11 cellular contexts compared by ENCODE assay signal in the genomic region with DNA sequence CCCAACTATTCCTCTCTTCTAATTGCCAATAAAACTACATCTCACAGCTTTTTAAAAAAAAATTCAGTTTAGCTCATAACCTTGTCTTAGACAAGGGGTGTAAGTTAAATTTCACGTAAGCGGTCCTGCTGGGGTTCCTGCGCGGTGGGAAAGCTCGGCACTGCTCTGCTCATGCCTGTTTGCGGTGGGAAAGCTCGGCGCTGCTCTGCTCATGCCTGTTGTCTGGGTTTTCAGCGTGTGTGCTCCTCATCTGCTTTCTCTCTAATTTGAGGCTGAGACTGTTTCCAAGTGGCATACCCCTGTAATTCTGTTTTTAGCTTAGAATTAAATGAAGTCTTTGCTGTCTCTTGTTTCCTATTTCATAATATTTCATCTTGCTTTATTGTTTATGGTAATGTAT. TPM values are rescaled to one million over a fixed set of nuclear protein-coding genes. Genes with fewer than 3 reads are reported as not detected.
DNase-seq lines count a peak whose midpoint lies in the region; ATAC-seq and TF ChIP-seq lines count a peak whose summit lies in the region.
"Had no signal": no experiment of that assay in that cellular context is flagged by ENCODE, and none has a peak within 500 bp of the region (broad histone marks: within the 10 kb centered on the region; RNA-seq: fewer than 3 reads in every experiment).

No MANE protein-coding gene starts in this region.

- H3K27ac Mint-ChIP-seq in naive thymus-derived CD4-positive, alpha-beta T cell, result peak overlapping the region in 6 of 9 donors; percentile 9 to 71 (median 36)
- H3K27ac Mint-ChIP-seq: T-helper 2 cell treated with Interferon-gamma antibody and Interleukin-4, amounts not matched to agents 5 μg/mL and 100 μg/mL, for 36 hours had no signal

- peaks cover 26% of the 10 kb centered on the region for H3K9me1 ChIP-seq in IMR-90 (ENCODE audit: insufficient read depth, low read length)

- peak overlapping the region; percentile 23 to 74 (median 61) for H3K4me3 Mint-ChIP-seq in naive thymus-derived CD4-positive, alpha-beta T cell
- H3K4me3 Mint-ChIP-seq: activated naive CD4-positive, alpha-beta T cell treated with anti-CD3 and anti-CD28 coated beads, Interleukin-2, amount 50 U/mL, for 24 hours; T-helper 2 cell treated with Interferon-gamma antibody and Interleukin-4, amounts not matched to agents 5 μg/mL and 100 μg/mL, for 36 hours had no signal

- peak overlapping the region; percentile 34 for H3K4me3 ChIP-seq in AG09309 (ENCODE audit: control insufficient read depth, low read depth, low read length)
- H3K4me3 ChIP-seq in IMR-90 (ENCODE audit: insufficient read depth, low read depth, low read length), result 0 out of 2 replicates have a peak overlapping the region, but pooled peaks have one; percentile 25
- no peak overlapping the region for H3K4me3 ChIP-seq in naive thymus-derived CD4-positive, alpha-beta T cell (ENCODE audit: low read length)

- no peak for TF ChIP-seq RAD21 in IMR-90 (IDR thresholded peaks at IDR 0.05; ENCODE audit: low read length)

- ATAC-seq in IMR-90 (ENCODE audit: low read depth), result peak; percentile 87
- ATAC-seq in naive thymus-derived CD4-positive, alpha-beta T cell, result no peak
- no peak for ATAC-seq in HG02678 (IDR thresholded peaks at IDR 0.05; ENCODE audit: unreplicated experiment)

- no peak overlapping the region for H2BK20ac ChIP-seq in IMR-90 (ENCODE audit: low read depth, low read length)

- H3K27me3 ChIP-seq in IMR-90 (ENCODE audit: control insufficient read depth, insufficient read depth, low read length), result no peaks in the 10 kb centered on the region
- H3K27me3 ChIP-seq in naive thymus-derived CD4-positive, alpha-beta T cell (ENCODE audit: control insufficient read depth in 2 of 2, insufficient read depth in 2 of 2, low read length in 2 of 2), result no peaks in the 10 kb centered on the region

- H4K8ac ChIP-seq in IMR-90 (ENCODE audit: low read depth in 2 of 2, low read length in 2 of 2), result no peak overlapping the region

- H3K27ac ChIP-seq in IMR-90 (ENCODE audit: insufficient read depth, low read length), result no peak overlapping the region
- no peak overlapping the region for H3K27ac ChIP-seq in naive thymus-derived CD4-positive, alpha-beta T cell (ENCODE audit: low read depth, low read length)

- no peak overlapping the region for H3K9ac ChIP-seq in IMR-90 (ENCODE audit: low read depth, low read length)

- peaks cover 2% of the 10 kb centered on the region; the same call in 1 of the 2 replicates for H3K36me3 ChIP-seq in IMR-90 (ENCODE audit: control insufficient read depth, insufficient read depth, low read length)
- H3K36me3 ChIP-seq in naive thymus-derived CD4-positive, alpha-beta T cell (ENCODE audit: control insufficient read depth in 2 of 3, insufficient read depth in 3 of 3, low read length in 3 of 3), result no peaks in the 10 kb centered on the region

- in situ Hi-C loops in IMR-90 (cut with MboI; ENCODE audit: low sequenced_read_pairs), result no loop called here

- no peak overlapping the region for H2BK5ac ChIP-seq in IMR-90 (ENCODE audit: low read depth, low read length, poor library complexity, severe bottlenecking)

- no peak overlapping the region for H2BK120ac ChIP-seq in IMR-90 (ENCODE audit: low read depth, low read length)

- H3K9me3 ChIP-seq in IMR-90 (ENCODE audit: control insufficient read depth, insufficient read depth, low read length), result no peaks in the 10 kb centered on the region
- H3K9me3 ChIP-seq in naive thymus-derived CD4-positive, alpha-beta T cell (ENCODE audit: control insufficient read depth in 2 of 3, low read length in 3 of 3), result no peaks in the 10 kb centered on the region

- intact Hi-C loops in IMR-90 (cut with micrococcal nuclease), result no loop called here
- intact Hi-C loops in naive thymus-derived CD4-positive, alpha-beta T cell (cut with micrococcal nuclease), result no loop called here

- H2BK15ac ChIP-seq in IMR-90 (ENCODE audit: low read depth, low read length), result no peak overlapping the region

- peaks cover 29 to 95% (median 85%) of the 10 kb centered on the region in 7 donors for H3K4me1 Mint-ChIP-seq in naive thymus-derived CD4-positive, alpha-beta T cell

- no peak overlapping the region for H3K18ac ChIP-seq in IMR-90 (ENCODE audit: low read depth, low read length)

- no peak overlapping the region for H3K4ac ChIP-seq in IMR-90 (ENCODE audit: low read depth, low read length)

- H4K5ac ChIP-seq in IMR-90 (ENCODE audit: low read depth, low read length), result no peak overlapping the region

- no peak overlapping the region for H2AFZ ChIP-seq in IMR-90 (replicated peaks; ENCODE audit: low read length, poor library complexity)

- H3K56ac ChIP-seq in IMR-90 (ENCODE audit: extremely low read depth, insufficient read depth, low read length), result no peak overlapping the region

- H3K23ac ChIP-seq in IMR-90 (ENCODE audit: low read depth, low read length), result no peak overlapping the region

- no TSS peak for BruUV-seq in IMR-90 (replicated peaks; lab: Mats Ljungman, UMichigan)

- CTCF ChIA-PET in IMR-90 (lab: Yijun Ruan, JAX), result interaction anchor here (0.9 to 1.1 kb wide), 2 partner anchors 9 to 15 kb away, joined by 3 read pairs; no protein-coding TSS in a partner anchor
- CTCF ChIA-PET in naive thymus-derived CD4-positive, alpha-beta T cell (lab: Charles Lee), result no interaction called here
- CTCF ChIA-PET in GM10248 (lab: Yijun Ruan, JAX), result interaction anchor here (1.4 to 2.1 kb wide), 3 partner anchors 11 to 24 kb away, joined by 4 to 8 read pairs (median 5); no protein-coding TSS in a partner anchor

- POLR2A ChIA-PET in IMR-90 (lab: Charles Lee; ENCODE audit: unreplicated experiment), result no interaction called here
- POLR2A ChIA-PET in naive thymus-derived CD4-positive, alpha-beta T cell (lab: Charles Lee), result interaction anchor here (1.2 kb wide), 1 partner anchor 15 kb away, joined by 4 read pairs; no protein-coding TSS in a partner anchor
- POLR2A ChIA-PET in GM10248 (lab: Yijun Ruan, JAX), result interaction anchor here (1.1 kb wide), 1 partner anchor 11 kb away, joined by 4 read pairs; no protein-coding TSS in a partner anchor

- dilution Hi-C loops in IMR-90 (cut with HindIII; ENCODE audit: low sequenced_read_pairs, unreplicated experiment), result no loop called here

- H3K4me1 ChIP-seq in IMR-90 (ENCODE audit: control insufficient read depth, insufficient read depth, low read length), result peaks cover 9% of the 10 kb centered on the region
- H3K4me1 ChIP-seq in naive thymus-derived CD4-positive, alpha-beta T cell (ENCODE audit: control insufficient read depth in 2 of 2, insufficient read depth in 2 of 2, low read length in 2 of 2), result peaks cover 6 to 25% of the 10 kb centered on the region in 2 donors

- no peak overlapping the region for H2AK9ac ChIP-seq in IMR-90 (replicated peaks; ENCODE audit: low read depth, low read length, poor library complexity)

- DNase-seq in AG09309 (ENCODE audit: low read depth) (no peak), IMR-90 (peak; percentile 15), cerebellar cortex (ENCODE audit: low spot score) (peak; percentile 62), midbrain (lab: John Stamatoyannopoulos, UW) (no peak), GM10248 (ENCODE audit: extremely low spot score) (no peak), hippocampal formation (lab: John Stamatoyannopoulos, UW) (no peak)
- DNase-seq in naive thymus-derived CD4-positive, alpha-beta T cell, result no peak
- DNase-seq: DMS153 had no signal

- TF ChIP-seq POLR2A in IMR-90 (IDR thresholded peaks at IDR 0.05; ENCODE audit: low read depth, low read length), result no peak

- H3K14ac ChIP-seq in IMR-90 (replicated peaks; ENCODE audit: low read depth, low read length), result no peak overlapping the region

- TF ChIP-seq CTCF in AG09309 (IDR thresholded peaks at IDR 0.05; ENCODE audit: control insufficient read depth, insufficient read depth, low read depth, low read length, missing control alignments) (no peak), IMR-90 (conservative IDR thresholded peaks at IDR 0.05; ENCODE audit: low read depth, low read length) (no peak), GM10248 (IDR thresholded peaks at IDR 0.05; ENCODE audit: control extremely low read depth, extremely low read depth, low read depth, missing control alignments) (no peak)

- H3K4me2 ChIP-seq in IMR-90 (ENCODE audit: low read depth, low read length), result peak overlapping the region; percentile 61

- H3K79me1 ChIP-seq in IMR-90 (ENCODE audit: low read depth in 1 of 2, low read length in 2 of 2), result peaks cover 40 to 91% of the 10 kb centered on the region in 2 experiments

- H3K9me3 Mint-ChIP-seq in naive thymus-derived CD4-positive, alpha-beta T cell, result no peaks in the 10 kb centered on the region
- H3K9me3 Mint-ChIP-seq: activated naive CD4-positive, alpha-beta T cell treated with anti-CD3 and anti-CD28 coated beads, Interleukin-2, amount 50 U/mL, for 24 hours; T-helper 2 cell treated with Interferon-gamma antibody and Interleukin-4, amounts not matched to agents 5 μg/mL and 100 μg/mL, for 36 hours had no signal

- no peaks in the 10 kb centered on the region for H3K27me3 Mint-ChIP-seq in naive thymus-derived CD4-positive, alpha-beta T cell
- H3K27me3 Mint-ChIP-seq: activated naive CD4-positive, alpha-beta T cell treated with anti-CD3 and anti-CD28 coated beads, Interleukin-2, amount 50 U/mL, for 24 hours had no signal

- peaks cover 84% of the 10 kb centered on the region for H4K20me1 ChIP-seq in IMR-90 (ENCODE audit: insufficient read depth, low read length)

- 58% methylated on average over 8 of the region's 9 CpGs; no CpG with 5 or more reads in 1 of the 2 experiments for WGBS in IMR-90 (ENCODE audit: extremely low coverage in 2 of 2, insufficient read length in 1 of 2), 2 experiments

- H2AK5ac ChIP-seq in IMR-90 (ENCODE audit: low read depth, low read length), result no peak overlapping the region

- no peak overlapping the region for H4K91ac ChIP-seq in IMR-90 (ENCODE audit: insufficient read depth, low read depth, low read length)

- peaks cover 0 to 10% (median 6%) of the 10 kb centered on the region in 5 donors for H3K36me3 Mint-ChIP-seq in naive thymus-derived CD4-positive, alpha-beta T cell

TF ChIP-seq in IMR-90, 13 proteins besides CTCF, POLR2A, EP300 and RAD21:
- TF ChIP-seq CEBPB (IDR thresholded peaks at IDR 0.05; ENCODE audit: low read depth, low read length), result no peak

RNA-seq across cellular contexts. Expression of gene ARID1B, which starts 18.6 kb away (rescaled TPM):
- 14.5 and 22.8 TPM in 2 replicates for total RNA-seq in IMR-90 (2012; rRNA removed)
- polyA plus RNA-seq in IMR-90 (2012; rRNA removed), result 17.5 and 20.1 TPM in 2 replicates
- polyA plus RNA-seq in IMR-90 (2012; cell fraction: cytosol; rRNA removed), result 9.7 and 16.0 TPM in 2 replicates
- polyA plus RNA-seq in IMR-90 (2012; cell fraction: nucleus; rRNA removed; ENCODE audit: low replicate concordance), result 28.7 and 32.4 TPM in 2 replicates
- total RNA-seq in naive thymus-derived CD4-positive, alpha-beta T cell, result 100 to 1,000 TPM in 4 of 5 experiments, 10 to 100 TPM in 1; 88.8 to 164 (median 141) TPM
- 10 to 100 TPM; 17.5 to 21.0 TPM for polyA plus RNA-seq in naive thymus-derived CD4-positive, alpha-beta T cell

Comparison
In these comparisons a context has a peak if more than half of its experiments do, and no peak if none do; other contexts are left out.
1. DNase-seq: peak in IMR-90 (single experiment) and cerebellar cortex (single experiment); none in AG09309 (single experiment), naive thymus-derived CD4-positive, alpha-beta T cell (0 of 9), midbrain (single experiment), GM10248 (single experiment) and hippocampal formation (0 of 2).